Comparison of ENCODE assay signal across 1 cellular context in genomic region chr20:62367483-62368302, GRCh38.
TF ChIP-seq lines count a peak whose summit lies in the region.

No MANE protein-coding gene starts in this region.

TF ChIP-seq in HepG2, 621 proteins besides CTCF, POLR2A, EP300 and RAD21 (continued from another document and continues in another):
- TF ChIP-seq KIAA2018 (CRISPR knock-in tag; IDR thresholded peaks at IDR 0.05; ENCODE audit: borderline replicate concordance) = no peak
- TF ChIP-seq SP2 (CRISPR knock-in tag; IDR thresholded peaks at IDR 0.05) = peak; percentile 36; the same call in 1 of the 2 replicates
- peak; percentile 84 for TF ChIP-seq EEA1 (CRISPR knock-in tag; IDR thresholded peaks at IDR 0.05; ENCODE audit: borderline replicate concordance)
- TF ChIP-seq ZNF317 (CRISPR knock-in tag; IDR thresholded peaks at IDR 0.05) = peak; percentile 57; the same call in 1 of the 2 replicates
- TF ChIP-seq, protein P1, sequence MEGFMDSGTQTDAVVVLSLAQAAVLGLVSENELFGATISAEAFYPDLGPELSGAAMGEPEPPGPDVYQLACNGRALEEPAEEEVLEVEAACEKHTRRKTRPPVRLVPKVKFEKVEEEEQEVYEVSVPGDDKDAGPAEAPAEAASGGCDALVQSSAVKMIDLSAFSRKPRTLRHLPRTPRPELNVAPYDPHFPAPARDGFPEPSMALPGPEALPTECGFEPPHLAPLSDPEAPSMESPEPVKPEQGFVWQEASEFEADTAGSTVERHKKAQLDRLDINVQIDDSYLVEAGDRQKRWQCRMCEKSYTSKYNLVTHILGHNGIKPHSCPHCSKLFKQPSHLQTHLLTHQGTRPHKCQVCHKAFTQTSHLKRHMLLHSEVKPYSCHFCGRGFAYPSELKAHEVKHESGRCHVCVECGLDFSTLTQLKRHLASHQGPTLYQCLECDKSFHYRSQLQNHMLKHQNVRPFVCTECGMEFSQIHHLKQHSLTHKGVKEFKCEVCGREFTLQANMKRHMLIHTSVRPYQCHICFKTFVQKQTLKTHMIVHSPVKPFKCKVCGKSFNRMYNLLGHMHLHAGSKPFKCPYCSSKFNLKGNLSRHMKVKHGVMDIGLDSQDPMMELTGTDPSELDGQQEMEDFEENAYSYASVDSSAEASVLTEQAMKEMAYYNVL (CRISPR knock-in tag; IDR thresholded peaks at IDR 0.05; ENCODE audit: borderline replicate concordance) = 0 out of 2 replicates have a peak, but pooled peaks have one; percentile 15
- TF ChIP-seq PATZ1 (CRISPR knock-in tag; IDR thresholded peaks at IDR 0.05) = peak; percentile 95
- no peak; the same call in 1 of the 2 replicates for TF ChIP-seq HES4 (CRISPR knock-in tag; IDR thresholded peaks at IDR 0.05; ENCODE audit: borderline replicate concordance)
- peak; percentile 54; the same call in 1 of the 2 replicates for TF ChIP-seq ATF7-NPFF (CRISPR knock-in tag; IDR thresholded peaks at IDR 0.05; ENCODE audit: low read depth)
- no peak for TF ChIP-seq NFE2L2 (IDR thresholded peaks at IDR 0.05; ENCODE audit: low read length)
- no peak for TF ChIP-seq CEBPB (IDR thresholded peaks at IDR 0.05; ENCODE audit: borderline replicate concordance, low read depth, low read length)
- peak; percentile 81 for TF ChIP-seq ZNF136 (CRISPR knock-in tag; IDR thresholded peaks at IDR 0.05; ENCODE audit: low read depth)
- no peak for TF ChIP-seq ZNF557 (CRISPR knock-in tag; IDR thresholded peaks at IDR 0.05)
- peak; percentile 28; the same call in 1 of the 2 replicates for TF ChIP-seq DPF2 (CRISPR knock-in tag; IDR thresholded peaks at IDR 0.05; ENCODE audit: borderline replicate concordance, low read depth)
- TF ChIP-seq, protein P2, sequence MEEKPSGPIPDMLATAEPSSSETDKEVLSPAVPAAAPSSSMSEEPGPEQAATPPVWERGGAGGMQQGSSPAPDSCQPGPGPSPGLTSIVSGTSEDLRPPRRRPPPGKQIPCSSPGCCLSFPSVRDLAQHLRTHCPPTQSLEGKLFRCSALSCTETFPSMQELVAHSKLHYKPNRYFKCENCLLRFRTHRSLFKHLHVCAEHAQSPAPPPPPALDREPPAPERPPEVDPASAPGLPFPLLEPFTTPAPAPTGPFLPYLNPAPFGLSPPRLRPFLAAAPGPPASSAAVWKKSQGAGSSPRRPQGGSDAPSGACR (CRISPR knock-in tag; IDR thresholded peaks at IDR 0.05) = peak; percentile 21; the same call in 1 of the 2 replicates
- TF ChIP-seq THYN1 (CRISPR knock-in tag; IDR thresholded peaks at IDR 0.05; ENCODE audit: borderline replicate concordance, low read depth) = no peak
- no peak; the same call in 1 of the 2 replicates for TF ChIP-seq NR1H2 (CRISPR knock-in tag; IDR thresholded peaks at IDR 0.05; ENCODE audit: borderline replicate concordance, low read depth)
- no peak; the same call in 1 of the 2 replicates for TF ChIP-seq ZBTB7A (CRISPR knock-in tag; IDR thresholded peaks at IDR 0.05)
- TF ChIP-seq RAD51 (IDR thresholded peaks at IDR 0.05; ENCODE audit: borderline replicate concordance) = no peak
- TF ChIP-seq DMAP1 (CRISPR knock-in tag; IDR thresholded peaks at IDR 0.05) = peak; percentile 76
- TF ChIP-seq TIGD3 (CRISPR knock-in tag; IDR thresholded peaks at IDR 0.05; ENCODE audit: borderline replicate concordance) = peak; percentile 77; the same call in 1 of the 2 replicates
- TF ChIP-seq ELK4 (CRISPR knock-in tag; IDR thresholded peaks at IDR 0.05; ENCODE audit: borderline replicate concordance) = no peak
- no peak for TF ChIP-seq HOXA7 (CRISPR knock-in tag; IDR thresholded peaks at IDR 0.05)
- TF ChIP-seq EED (CRISPR knock-in tag; IDR thresholded peaks at IDR 0.05) = peak; percentile 93; the same call in 1 of the 2 replicates
- TF ChIP-seq TOPORS (CRISPR knock-in tag; IDR thresholded peaks at IDR 0.05) = peak; percentile 76
- TF ChIP-seq RORA (CRISPR knock-in tag; IDR thresholded peaks at IDR 0.05) = no peak
- TF ChIP-seq ZFP36L1 (CRISPR knock-in tag; IDR thresholded peaks at IDR 0.05) = 0 out of 2 replicates have a peak, but pooled peaks have one; percentile 26
- peak; percentile 17; the same call in 1 of the 2 replicates for TF ChIP-seq ZNF605 (CRISPR knock-in tag; IDR thresholded peaks at IDR 0.05)
- peak; percentile 74 for TF ChIP-seq SMAD9 (CRISPR knock-in tag; IDR thresholded peaks at IDR 0.05)
- TF ChIP-seq, protein P3, sequence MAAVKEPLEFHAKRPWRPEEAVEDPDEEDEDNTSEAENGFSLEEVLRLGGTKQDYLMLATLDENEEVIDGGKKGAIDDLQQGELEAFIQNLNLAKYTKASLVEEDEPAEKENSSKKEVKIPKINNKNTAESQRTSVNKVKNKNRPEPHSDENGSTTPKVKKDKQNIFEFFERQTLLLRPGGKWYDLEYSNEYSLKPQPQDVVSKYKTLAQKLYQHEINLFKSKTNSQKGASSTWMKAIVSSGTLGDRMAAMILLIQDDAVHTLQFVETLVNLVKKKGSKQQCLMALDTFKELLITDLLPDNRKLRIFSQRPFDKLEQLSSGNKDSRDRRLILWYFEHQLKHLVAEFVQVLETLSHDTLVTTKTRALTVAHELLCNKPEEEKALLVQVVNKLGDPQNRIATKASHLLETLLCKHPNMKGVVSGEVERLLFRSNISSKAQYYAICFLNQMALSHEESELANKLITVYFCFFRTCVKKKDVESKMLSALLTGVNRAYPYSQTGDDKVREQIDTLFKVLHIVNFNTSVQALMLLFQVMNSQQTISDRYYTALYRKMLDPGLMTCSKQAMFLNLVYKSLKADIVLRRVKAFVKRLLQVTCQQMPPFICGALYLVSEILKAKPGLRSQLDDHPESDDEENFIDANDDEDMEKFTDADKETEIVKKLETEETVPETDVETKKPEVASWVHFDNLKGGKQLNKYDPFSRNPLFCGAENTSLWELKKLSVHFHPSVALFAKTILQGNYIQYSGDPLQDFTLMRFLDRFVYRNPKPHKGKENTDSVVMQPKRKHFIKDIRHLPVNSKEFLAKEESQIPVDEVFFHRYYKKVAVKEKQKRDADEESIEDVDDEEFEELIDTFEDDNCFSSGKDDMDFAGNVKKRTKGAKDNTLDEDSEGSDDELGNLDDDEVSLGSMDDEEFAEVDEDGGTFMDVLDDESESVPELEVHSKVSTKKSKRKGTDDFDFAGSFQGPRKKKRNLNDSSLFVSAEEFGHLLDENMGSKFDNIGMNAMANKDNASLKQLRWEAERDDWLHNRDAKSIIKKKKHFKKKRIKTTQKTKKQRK (IDR thresholded peaks at IDR 0.05; ENCODE audit: low read length) = no peak
- TF ChIP-seq TCF12 (IDR thresholded peaks at IDR 0.05) = no peak
- TF ChIP-seq TCF12 (CRISPR knock-in tag; IDR thresholded peaks at IDR 0.05) = no peak
- peak; percentile 55 for TF ChIP-seq KAT8 (CRISPR knock-in tag; IDR thresholded peaks at IDR 0.05)
- peak; percentile 84 for TF ChIP-seq RXRA (CRISPR knock-in tag; IDR thresholded peaks at IDR 0.05)
- peak; percentile 86; the same call in 1 of the 2 replicates for TF ChIP-seq PCBP1 (IDR thresholded peaks at IDR 0.05; ENCODE audit: borderline replicate concordance, low read depth, low read length)
- peak; percentile 65 for TF ChIP-seq HINFP (CRISPR knock-in tag; IDR thresholded peaks at IDR 0.05; ENCODE audit: low read depth)
- peak; percentile 85; the same call in 1 of the 2 replicates for TF ChIP-seq IRF9 (CRISPR knock-in tag; IDR thresholded peaks at IDR 0.05; ENCODE audit: borderline replicate concordance)
- peak; percentile 90; the same call in 1 of the 2 replicates for TF ChIP-seq ZNF816 (CRISPR knock-in tag; IDR thresholded peaks at IDR 0.05; ENCODE audit: borderline replicate concordance)
